31 cellular contexts compared by ENCODE assay signal in the genomic region with DNA sequence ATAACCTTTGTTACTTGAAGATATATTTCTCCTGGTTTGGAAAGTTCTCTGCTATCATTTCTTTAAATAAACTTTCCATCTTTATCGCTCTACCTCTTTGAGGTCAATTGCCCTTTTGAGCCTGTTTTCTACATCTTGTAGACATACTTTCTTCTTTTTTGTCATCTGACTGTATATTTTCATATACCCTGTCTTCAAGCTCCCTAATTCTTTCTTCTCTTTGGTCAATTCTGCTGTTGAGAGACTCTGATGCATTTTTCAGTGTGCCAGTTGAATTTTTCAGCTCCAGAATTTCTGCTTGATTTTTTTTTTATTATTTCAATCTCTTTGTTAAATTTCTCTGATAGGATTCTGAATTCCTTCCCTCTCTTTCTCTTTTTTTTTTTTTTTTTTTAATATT.
"Had no signal": no experiment of that assay in that cellular context is flagged by ENCODE, and none has a peak within 500 bp of the region (broad histone marks: within the 10 kb centered on the region; RNA-seq: fewer than 3 reads in every experiment).

No MANE protein-coding gene starts in this region.

- H3K4me1 ChIP-seq: adrenal gland, ascending aorta, body of pancreas, breast epithelium had no signal

- H3K9me3 ChIP-seq: body of pancreas had no signal

- H3K27me3 ChIP-seq: adrenal gland, ascending aorta, body of pancreas, brain microvascular endothelial cell, breast epithelium, cardiac muscle cell had no signal

- H3K27ac ChIP-seq: adrenal gland, ascending aorta, body of pancreas, brain microvascular endothelial cell, breast epithelium, cardiac muscle cell had no signal

- H3K4me3 ChIP-seq: adrenal gland, ascending aorta, body of pancreas, breast epithelium, cardiac muscle cell had no signal

- ATAC-seq: activated naive CD4-positive, alpha-beta T cell treated with anti-CD3 and anti-CD28 coated beads, Interleukin-2, amount 50 U/mL, for 72 hours; activated naive CD8-positive, alpha-beta T cell treated with anti-CD3 and anti-CD28 coated beads, Interleukin-2, amount 50 U/mL, for 24 hours; activated T-cell treated with anti-CD3 and anti-CD28 coated beads, Interleukin-2, amount 50 U/mL, for 4 hours; activated T-cell treated with anti-CD3 and anti-CD28 coated beads, Interleukin-2, amount 50 U/mL, for 72 hours; activated T-helper 17 cell treated with anti-CD3 and anti-CD28 coated beads, Interleukin-2, amount 50 U/mL, for 72 hours; body of pancreas had no signal

- DNase-seq: activated effector memory CD4-positive, alpha-beta T cell treated with anti-CD3 and anti-CD28 coated beads, Interleukin-2, amount 50 U/mL, for 16 hours; activated effector memory CD4-positive, alpha-beta T cell treated with Interleukin-2 at 50 U/mL for 16 hours; activated gamma-delta T cell; activated gamma-delta T cell treated with Interleukin-2 at 50 U/mL for 16 hours; activated naive CD4-positive, alpha-beta T cell; activated naive CD4-positive, alpha-beta T cell treated with anti-CD3 and anti-CD28 coated beads for 36 hours; activated naive CD4-positive, alpha-beta T cell treated with anti-CD3 and anti-CD28 coated beads, Interleukin-2, amount 10 ng/mL, durations not matched to agents 7 days and 5 days; activated naive CD4-positive, alpha-beta T cell treated with anti-CD3 and anti-CD28 coated beads, Interleukin-2, amount 50 U/mL, for 16 hours; activated naive CD4-positive, alpha-beta T cell treated with Interleukin-2 at 50 U/mL for 16 hours; activated naive CD8-positive, alpha-beta T cell treated with anti-CD3 and anti-CD28 coated beads for 36 hours; activated naive CD8-positive, alpha-beta T cell treated with anti-CD3 and anti-CD28 coated beads, Interleukin-2, amount 10 ng/mL, durations not matched to agents 7 days and 5 days; activated naive CD8-positive, alpha-beta T cell treated with anti-CD3 and anti-CD28 coated beads, Interleukin-2, amount 50 U/mL, for 24 hours; activated T-cell treated with anti-CD3 and anti-CD28 coated beads, Interleukin-2, amount 50 U/mL, for 24 hours; activated T-cell treated with anti-CD3 and anti-CD28 coated beads, Interleukin-2, amount 50 U/mL, for 4 hours; activated T-cell treated with anti-CD3 and anti-CD28 coated beads, Interleukin-2, amount 50 U/mL, for 48 hours; activated T-cell treated with anti-CD3 and anti-CD28 coated beads, Interleukin-2, amount 50 U/mL, for 72 hours; adrenal gland; amniotic stem cell; amygdala; anterior cingulate cortex; aorta; body of pancreas; brain microvascular endothelial cell; caudate nucleus; central memory CD4-positive, alpha-beta T cell; cerebellar nuclear complex had no signal

- H3K36me3 ChIP-seq: adrenal gland, ascending aorta, brain microvascular endothelial cell, breast epithelium, cardiac muscle cell had no signal
